7 cellular contexts compared by ENCODE assay signal in genomic region chr16:31177136-31177535, GRCh38. TPM values are rescaled to one million over a fixed set of nuclear protein-coding genes. Genes with fewer than 3 reads are reported as not detected.
DNase-seq lines count a peak whose midpoint lies in the region; ATAC-seq and TF ChIP-seq lines count a peak whose summit lies in the region.
"Had no signal": no experiment of that assay in that cellular context is flagged by ENCODE, and none has a peak within 500 bp of the region (broad histone marks: within the 10 kb centered on the region; RNA-seq: fewer than 3 reads in every experiment).

No MANE protein-coding gene starts in this region.

- H3K4me3 Mint-ChIP-seq in T-helper 17 cell, result peak overlapping the region; percentile 80

- DNase-seq in Daoy (ENCODE audit: low read depth) (peak; percentile 91), T-helper 17 cell (peak in 1 of 3 donors; percentile 28), fibroblast of peridontal ligament (ENCODE audit: extremely low read depth) (peak; percentile 42), middle frontal gyrus (ENCODE audit: extremely low spot score, low spot score) (no peak), prostate gland (ENCODE audit: low spot score) (no peak)
- DNase-seq: NCI-H345 had no signal

- H3K36me3 Mint-ChIP-seq in T-helper 17 cell (ENCODE audit: low read depth), result peaks cover 3% of the 10 kb centered on the region

- no peak for TF ChIP-seq CTCF in prostate gland (IDR thresholded peaks at IDR 0.05)

- 68% methylated on average over 3 of the region's 3 CpGs for WGBS in prostate gland

- H3K4me3 ChIP-seq in prostate gland, result no peak overlapping the region

- no peaks in the 10 kb centered on the region for H3K27me3 Mint-ChIP-seq in T-helper 17 cell

- H3K4me1 Mint-ChIP-seq in T-helper 17 cell, result peaks cover 26% of the 10 kb centered on the region

- no peak for TF ChIP-seq POLR2A in prostate gland (IDR thresholded peaks at IDR 0.05)

- ATAC-seq in T-helper 17 cell (peak; percentile 28), HG02981 (IDR thresholded peaks at IDR 0.05; ENCODE audit: unreplicated experiment) (no peak)

- H3K27ac Mint-ChIP-seq in T-helper 17 cell, result peak overlapping the region; percentile 79

- no peaks in the 10 kb centered on the region for H3K36me3 ChIP-seq in prostate gland

- H3K27me3 ChIP-seq in prostate gland (replicated peaks; ENCODE audit: insufficient read depth), result no peaks in the 10 kb centered on the region

- H3K4me1 ChIP-seq in prostate gland (replicated peaks), result peaks cover 6% of the 10 kb centered on the region

- H3K9me3 ChIP-seq in T-helper 17 cell (ENCODE audit: control insufficient read depth, low read length, poor library complexity, severe bottlenecking), result no peaks in the 10 kb centered on the region
- no peaks in the 10 kb centered on the region for H3K9me3 ChIP-seq in prostate gland

- intact Hi-C loops in prostate gland (cut with DNase I), result no loop called here

- H3K27ac ChIP-seq in prostate gland, result no peak overlapping the region

RNA-seq across cellular contexts. Expression of gene FUS, which starts 2.8 kb away (rescaled TPM):
- 28.8 and 32.1 TPM in 2 replicates for total RNA-seq in Daoy (2014; rRNA removed; shearing (Covaris generic))
- total RNA-seq in T-helper 17 cell (100 to 1,000 TPM; 910 to 947 TPM), prostate gland (10 to 100 TPM; 48.6 to 87.5 TPM)

RNA-seq across cellular contexts. Expression of gene PYCARD, which starts 25.4 kb away (rescaled TPM):
- total RNA-seq in Daoy (2014; rRNA removed; shearing (Covaris generic)), result 14.7 and 23.3 TPM in 2 replicates
- total RNA-seq in T-helper 17 cell (10 to 100 TPM; 17.9 to 22.1 TPM), prostate gland (10 to 100 TPM; 27.2 to 51.6 TPM)

RNA-seq across cellular contexts. Expression of gene PRSS36, which starts 27.3 kb away (rescaled TPM):
- 0.17 and 0.18 TPM in 2 replicates for total RNA-seq in Daoy (2014; rRNA removed; shearing (Covaris generic))
- under 1 TPM; 0.10 to 0.47 TPM for total RNA-seq in T-helper 17 cell
- total RNA-seq in prostate gland, result 1 to 10 TPM; 4.3 to 4.7 TPM

RNA-seq across cellular contexts. Expression of gene TRIM72, which starts 36.8 kb away (rescaled TPM):
- not detected in 2 replicates for total RNA-seq in Daoy (2014; rRNA removed; shearing (Covaris generic))
- under 1 TPM; 0.08 to 0.17 TPM for total RNA-seq in T-helper 17 cell
- total RNA-seq in prostate gland, result 1 to 10 TPM in 1 of 2 donors, under 1 TPM in 1; 0.23 to 3.9 TPM

RNA-seq across cellular contexts. Expression of gene PYDC1, which starts 39.8 kb away (rescaled TPM):
- not detected in 2 replicates for total RNA-seq in Daoy (2014; rRNA removed; shearing (Covaris generic))
- total RNA-seq in T-helper 17 cell (not detected), prostate gland (not detected)

Comparison
In these comparisons a context has a peak if more than half of its experiments do, and no peak if none do; other contexts are left out.
1. DNase-seq: peak in Daoy (single experiment) and fibroblast of peridontal ligament (single experiment); none in middle frontal gyrus (single experiment) and prostate gland (single experiment).
2. RNA of gene FUS, which starts 2.8 kb away (total RNA-seq): 910 to 947 TPM in T-helper 17 cell; 48.6 to 87.5 TPM in prostate gland and 28.8 to 32.1 TPM in Daoy; every median in the first group is over 10 times any median in the second.